In genomic region chr17:57877803-57878202, GRCh38 we compare ENCODE assay signal across 18 cellular contexts. TPM values are rescaled to one million over a fixed set of nuclear protein-coding genes. Genes with fewer than 3 reads are reported as not detected.
A peak's percentile ranks its signal among the peaks of the same experiment; 100 is the strongest.
DNase-seq lines count a peak whose midpoint lies in the region; ATAC-seq and TF ChIP-seq lines count a peak whose summit lies in the region.
"Had no signal": no experiment of that assay in that cellular context is flagged by ENCODE, and none has a peak within 500 bp of the region (broad histone marks: within the 10 kb centered on the region; RNA-seq: fewer than 3 reads in every experiment).

No MANE protein-coding gene starts in this region.

- H3K4me3 Mint-ChIP-seq in activated T-cell treated with anti-CD3 and anti-CD28 coated beads, Interleukin-2, amount 50 U/mL, for 4 hours: no peak overlapping the region
- H3K4me3 Mint-ChIP-seq: activated CD8-positive, alpha-beta T cell treated with anti-CD3 and anti-CD28 coated beads, Interleukin-2, amount 10 ng/mL, durations not matched to agents 7 days and 5 days; B cell had no signal

- H3K79me2 ChIP-seq in smooth muscle cell (ENCODE audit: low read depth): no peaks in the 10 kb centered on the region

- H3K4me1 Mint-ChIP-seq in activated T-cell treated with anti-CD3 and anti-CD28 coated beads, Interleukin-2, amount 50 U/mL, for 4 hours (ENCODE audit: low read depth): peaks cover 21% of the 10 kb centered on the region

- no peak overlapping the region for H2AFZ ChIP-seq in smooth muscle cell (ENCODE audit: low read depth)

- DNase-seq in WERI-Rb-1: no peak
- DNase-seq in smooth muscle cell (lab: John Stamatoyannopoulos, UW; ENCODE audit: unreplicated experiment): no peak
- no peak for DNase-seq in activated T-cell treated with anti-CD3 and anti-CD28 coated beads, Interleukin-2, amount 50 U/mL, for 4 hours
- DNase-seq in activated naive CD4-positive, alpha-beta T cell treated with anti-CD3 and anti-CD28 coated beads, Interleukin-2, amount 50 U/mL, for 16 hours: no peak
- DNase-seq: activated CD8-positive, alpha-beta T cell treated with anti-CD3 and anti-CD28 coated beads, Interleukin-2, amount 10 ng/mL, durations not matched to agents 7 days and 5 days; amniotic stem cell; midbrain; MM.1S; NCI-H2029 treated with DMSO at 0.1 percent for 48 hours; NCI-H69; stimulated activated CD4-positive, alpha-beta T cell treated with anti-CD3 and anti-CD28 coated beads, Interleukin-2, amount 100 ng/mL, for 24 hours had no signal

- no peak for TF ChIP-seq EP300 in gastroesophageal sphincter (IDR thresholded peaks at IDR 0.05)

- peaks cover 0 to 31% of the 10 kb centered on the region in 2 experiments; a peak in 2 of 3 replicates for H3K36me3 ChIP-seq in HEK293 (ENCODE audit: control insufficient read depth in 2 of 2, insufficient read depth in 1 of 2, low read length in 2 of 2)
- H3K36me3 ChIP-seq in WERI-Rb-1: peaks cover 7% of the 10 kb centered on the region
- H3K36me3 ChIP-seq in gastroesophageal sphincter: peaks cover 0 to 31% of the 10 kb centered on the region in 2 donors
- no peaks in the 10 kb centered on the region for H3K36me3 ChIP-seq in smooth muscle cell (ENCODE audit: low read depth)
- H3K36me3 ChIP-seq: HAP-1, right lobe of liver had no signal

- no peaks in the 10 kb centered on the region for H3K36me3 Mint-ChIP-seq in activated T-cell treated with anti-CD3 and anti-CD28 coated beads, Interleukin-2, amount 50 U/mL, for 4 hours (ENCODE audit: insufficient read depth)

- no peak overlapping the region for H3K4me2 ChIP-seq in smooth muscle cell

- no peaks in the 10 kb centered on the region for H4K20me1 ChIP-seq in smooth muscle cell (ENCODE audit: low read depth)

- H3K27ac ChIP-seq in HEK293 (ENCODE audit: extremely low read depth, low read depth, low read length) (no peak overlapping the region), WERI-Rb-1 (peak overlapping the region; percentile 99), gastroesophageal sphincter (peak overlapping the region; percentile 56 to 99 (median 89)), smooth muscle cell (ENCODE audit: low read depth) (peak overlapping the region; percentile 81)
- H3K27ac ChIP-seq: right lobe of liver had no signal

- H3K4me3 ChIP-seq in HEK293 (ENCODE audit: low read depth, low read length) (no peak overlapping the region), WERI-Rb-1 (ENCODE audit: low read depth, low read length) (no peak overlapping the region), gastroesophageal sphincter (no peak overlapping the region), smooth muscle cell (no peak overlapping the region)
- H3K4me3 ChIP-seq: HAP-1, right lobe of liver had no signal

- no peak overlapping the region for H3K9ac ChIP-seq in smooth muscle cell (ENCODE audit: low read depth)

- ATAC-seq in gastroesophageal sphincter (no peak), GM21737 (IDR thresholded peaks at IDR 0.05; ENCODE audit: unreplicated experiment) (no peak), GM21390 (IDR thresholded peaks at IDR 0.05; ENCODE audit: unreplicated experiment) (no peak)
- ATAC-seq in activated T-cell treated with anti-CD3 and anti-CD28 coated beads, Interleukin-2, amount 50 U/mL, for 4 hours: no peak
- ATAC-seq: activated CD8-positive, alpha-beta T cell treated with anti-CD3 and anti-CD28 coated beads, Interleukin-2, amount 10 ng/mL, durations not matched to agents 7 days and 5 days; right lobe of liver had no signal

- POLR2A ChIA-PET in HEK293 (lab: Yijun Ruan, JAX): interaction anchor here (0.7 to 1.2 kb wide), 5 partner anchors 13 to 270 kb away, joined by 3 to 8 read pairs (median 4); partner anchors contain the start of gene CUEDC1

- H3K9me3 ChIP-seq in HEK293 (ENCODE audit: control insufficient read depth, insufficient read depth, low read depth, low read length): no peaks in the 10 kb centered on the region
- H3K9me3 ChIP-seq in WERI-Rb-1 (ENCODE audit: severe bottlenecking): peaks cover 2% of the 10 kb centered on the region
- H3K9me3 ChIP-seq in gastroesophageal sphincter: no peaks in the 10 kb centered on the region
- H3K9me3 ChIP-seq in smooth muscle cell (replicated peaks; ENCODE audit: low read depth): no peaks in the 10 kb centered on the region
- H3K9me3 ChIP-seq: HAP-1, right lobe of liver had no signal

- H3K9me3 Mint-ChIP-seq in activated T-cell treated with anti-CD3 and anti-CD28 coated beads, Interleukin-2, amount 50 U/mL, for 4 hours: no peaks in the 10 kb centered on the region

- no peak for TF ChIP-seq POLR2A in gastroesophageal sphincter (IDR thresholded peaks at IDR 0.05)

- peaks cover 25% of the 10 kb centered on the region for H3K27me3 Mint-ChIP-seq in activated T-cell treated with anti-CD3 and anti-CD28 coated beads, Interleukin-2, amount 50 U/mL, for 4 hours (ENCODE audit: low read depth)

- peaks cover 21% of the 10 kb centered on the region for H3K4me1 ChIP-seq in HEK293 (ENCODE audit: control insufficient read depth, insufficient read depth, low read length)
- peaks cover 21 to 100% (median 75%) of the 10 kb centered on the region in 3 donors for H3K4me1 ChIP-seq in gastroesophageal sphincter
- H3K4me1 ChIP-seq in smooth muscle cell (ENCODE audit: low read depth): peaks cover 60% of the 10 kb centered on the region
- H3K4me1 ChIP-seq: right lobe of liver had no signal

- TF ChIP-seq CTCF in HEK293 (tag by site-specific recombination; IDR thresholded peaks at IDR 0.05) (no peak), WERI-Rb-1 (IDR thresholded peaks at IDR 0.05; ENCODE audit: low read depth, low read length) (no peak), gastroesophageal sphincter (IDR thresholded peaks at IDR 0.05) (no peak), smooth muscle cell (IDR thresholded peaks at IDR 0.05; ENCODE audit: borderline replicate concordance, insufficient read depth, poor library complexity, severe bottlenecking) (no peak)

- CTCF ChIA-PET in HEK293 (lab: Yijun Ruan, JAX): interaction anchor here (0.6 to 6.5 kb wide), 9 partner anchors 10 to 491 kb away, joined by 3 to 95 read pairs (median 8); no protein-coding TSS in a partner anchor

- peaks cover 46% of the 10 kb centered on the region for H3F3A ChIP-seq in smooth muscle cell (ENCODE audit: low read depth)

- H3K27me3 ChIP-seq in WERI-Rb-1 (ENCODE audit: insufficient read depth, low read depth, severe bottlenecking): no peaks in the 10 kb centered on the region
- H3K27me3 ChIP-seq in gastroesophageal sphincter: no peaks in the 10 kb centered on the region
- H3K27me3 ChIP-seq in smooth muscle cell (ENCODE audit: low read depth): no peaks in the 10 kb centered on the region
- H3K27me3 ChIP-seq: right lobe of liver had no signal

- 19 to 40% methylated on average over 3 of the region's 5 CpGs for WGBS in gastroesophageal sphincter (ENCODE audit: low coverage in 1 of 2), 2 donors
- 42% methylated on average over 5 of the region's 5 CpGs for WGBS in smooth muscle cell (ENCODE audit: low lambda C conversion rate)

TF ChIP-seq in HEK293, 187 proteins besides CTCF, POLR2A, EP300 and RAD21:
- TF ChIP-seq ZBTB48 (tag by site-specific recombination; IDR thresholded peaks at IDR 0.05): no peak
- TF ChIP-seq EGR2 (tag by site-specific recombination; IDR thresholded peaks at IDR 0.05; ENCODE audit: low read depth): peak; percentile 86
- TF ChIP-seq ZNF18 (tag by site-specific recombination; IDR thresholded peaks at IDR 0.05): no peak
- TF ChIP-seq ZBTB17 (tag by site-specific recombination; IDR thresholded peaks at IDR 0.05): peak; percentile 66
- TF ChIP-seq ZFHX2 (tag by site-specific recombination; conservative IDR thresholded peaks at IDR 0.05): peak; percentile 91
- TF ChIP-seq ZNF600 (tag by site-specific recombination; IDR thresholded peaks at IDR 0.05): peak; percentile 13; the same call in 1 of the 2 replicates

RNA-seq across cellular contexts. Expression of gene MRPS23, which starts 28.0 kb away (rescaled TPM):
- total RNA-seq in gastroesophageal sphincter (10 to 100 TPM; 23.0 to 24.8 (median 24.5) TPM), smooth muscle cell (32.3 and 33.1 TPM in 2 replicates)
- 48.4 and 51.1 TPM in 2 replicates for polyA plus RNA-seq in smooth muscle cell
- total RNA-seq in activated T-cell treated with anti-CD3 and anti-CD28 coated beads, Interleukin-2, amount 50 U/mL, for 4 hours: 100 to 1,000 TPM; 116 to 125 (median 118) TPM
